Comparison of ENCODE assay signal across 9 cellular contexts in the genomic region with DNA sequence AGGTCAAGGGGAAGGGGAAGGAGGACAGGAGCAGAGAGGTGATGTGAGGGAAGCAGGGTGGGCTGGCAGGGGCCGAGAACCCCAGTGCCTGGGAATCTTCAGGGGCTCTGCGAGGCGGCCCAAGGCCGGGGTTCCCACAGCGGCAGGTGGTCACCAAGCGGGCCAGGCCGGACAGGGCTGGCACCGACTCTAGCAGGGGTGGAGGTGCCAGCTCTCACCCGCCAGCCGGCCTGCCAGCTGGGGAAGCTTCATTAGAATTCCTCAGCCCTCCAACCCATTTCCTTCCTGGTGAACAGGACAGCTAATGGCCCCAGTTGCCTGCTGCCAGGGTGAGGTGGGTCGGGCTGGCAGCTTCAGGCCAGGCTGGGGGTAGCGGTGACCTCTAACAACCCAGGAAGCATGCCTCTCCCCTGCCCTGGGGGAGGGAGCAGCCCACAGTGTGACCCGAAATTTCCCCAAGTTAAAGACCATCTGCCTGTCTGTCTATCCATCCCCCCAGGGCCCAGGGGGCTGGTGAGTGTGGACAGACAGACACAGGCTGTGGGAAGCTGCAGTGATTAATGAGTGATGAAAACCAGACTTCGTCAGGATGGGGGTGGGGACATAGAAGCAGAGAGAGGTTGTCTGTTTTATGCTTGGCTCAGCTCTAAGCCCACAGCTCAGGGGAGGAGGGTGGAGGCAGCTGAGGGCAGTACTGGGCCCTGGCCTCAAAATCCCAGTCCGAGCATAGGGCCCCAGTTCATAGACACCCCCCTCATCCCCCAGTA.
A peak's percentile ranks its signal among the peaks of the same experiment; 100 is the strongest.
DNase-seq lines count a peak whose midpoint lies in the region; TF ChIP-seq lines count a peak whose summit lies in the region.
"Had no signal": no experiment of that assay in that cellular context is flagged by ENCODE, and none has a peak within 500 bp of the region (broad histone marks: within the 10 kb centered on the region; RNA-seq: fewer than 3 reads in every experiment).

No MANE protein-coding gene starts in this region.

- H3K9me3 Mint-ChIP-seq in CD4-positive, alpha-beta memory T cell, result peaks cover 0 to 1% (median 0%) of the 10 kb centered on the region in 8 donors

- TF ChIP-seq CTCF in colonic mucosa (IDR thresholded peaks at IDR 0.05) (no peak), liver (IDR thresholded peaks at IDR 0.05; ENCODE audit: low read depth, low read length, missing input control) (no peak)

- no peak for TF ChIP-seq RAD21 in liver (IDR thresholded peaks at IDR 0.05)

- 87% methylated on average over 15 of the region's 15 CpGs for WGBS in liver

- H3K4me1 ChIP-seq in colonic mucosa, result no peaks in the 10 kb centered on the region
- H3K4me1 ChIP-seq in liver (ENCODE audit: control insufficient read depth in 4 of 4, insufficient read depth in 4 of 4, low read length in 3 of 4), result peaks cover 0 to 21% (median 6%) of the 10 kb centered on the region in 4 donors
- peaks cover 29 to 72% (median 67%) of the 10 kb centered on the region in 5 donors for H3K4me1 ChIP-seq in subcutaneous abdominal adipose tissue (ENCODE audit: control insufficient read depth in 5 of 5, insufficient read depth in 5 of 5, low read length in 5 of 5)
- no peaks in the 10 kb centered on the region for H3K4me1 ChIP-seq in CD4-positive, alpha-beta memory T cell (ENCODE audit: insufficient read depth, low read length)

- POLR2A ChIA-PET in CD4-positive, alpha-beta memory T cell (lab: Charles Lee; ENCODE audit: partially characterized antibody), result no interaction called here

- in situ Hi-C loops in G401 (cut with HindIII; ENCODE audit: low sequenced_read_pairs), result no loop called here

- CTCF ChIA-PET in CD4-positive, alpha-beta memory T cell (lab: Charles Lee; ENCODE audit: partially characterized antibody), result no interaction called here

- H3K36me3 Mint-ChIP-seq in CD4-positive, alpha-beta memory T cell, result no peaks in the 10 kb centered on the region

- H3K9ac ChIP-seq in colonic mucosa (ENCODE audit: low read depth in 2 of 2, low read length in 2 of 2) (peak overlapping the region in 1 of 2 donors; percentile 27), liver (ENCODE audit: low read depth in 1 of 2, low read length in 2 of 2) (no peak overlapping the region), subcutaneous abdominal adipose tissue (ENCODE audit: low read length in 5 of 5) (no peak overlapping the region)

- H3K27me3 ChIP-seq in MG63, result no peaks in the 10 kb centered on the region
- no peaks in the 10 kb centered on the region for H3K27me3 ChIP-seq in colonic mucosa
- H3K27me3 ChIP-seq in liver (ENCODE audit: control insufficient read depth in 4 of 4, insufficient read depth in 4 of 4, low read length in 3 of 4), result no peaks in the 10 kb centered on the region
- H3K27me3 ChIP-seq in subcutaneous abdominal adipose tissue (ENCODE audit: control insufficient read depth in 5 of 5, insufficient read depth in 4 of 5, low read length in 5 of 5), result no peaks in the 10 kb centered on the region
- no peaks in the 10 kb centered on the region for H3K27me3 ChIP-seq in CD4-positive, alpha-beta memory T cell (ENCODE audit: insufficient read depth, low read length)

- no peaks in the 10 kb centered on the region for H3K27me3 Mint-ChIP-seq in CD4-positive, alpha-beta memory T cell

- intact Hi-C loops in colonic mucosa (cut with DNase I), result no loop called here
- intact Hi-C loops in CD4-positive, alpha-beta memory T cell (cut with micrococcal nuclease), result no loop called here

- no peak overlapping the region for H3K4me3 ChIP-seq in MG63
- H3K4me3 ChIP-seq in colonic mucosa, result no peak overlapping the region
- no peak overlapping the region for H3K4me3 ChIP-seq in liver (ENCODE audit: low read depth in 1 of 3, low read length in 3 of 3)
- no peak overlapping the region for H3K4me3 ChIP-seq in subcutaneous abdominal adipose tissue (ENCODE audit: low read depth in 1 of 5, low read length in 5 of 5)
- H3K4me3 ChIP-seq in CD4-positive, alpha-beta memory T cell (ENCODE audit: low read length in 2 of 2), result no peak overlapping the region

- H3K4me3 Mint-ChIP-seq in CD4-positive, alpha-beta memory T cell, result no peak overlapping the region

- H3K27ac Mint-ChIP-seq in CD4-positive, alpha-beta memory T cell, result peak overlapping the region in 3 of 7 donors; percentile 18 to 63 (median 38)

- H3K36me3 ChIP-seq in MG63, result no peaks in the 10 kb centered on the region
- no peaks in the 10 kb centered on the region for H3K36me3 ChIP-seq in colonic mucosa
- no peaks in the 10 kb centered on the region for H3K36me3 ChIP-seq in liver (ENCODE audit: control insufficient read depth in 4 of 4, insufficient read depth in 3 of 4, low read depth in 1 of 4, low read length in 3 of 4)
- no peaks in the 10 kb centered on the region for H3K36me3 ChIP-seq in subcutaneous abdominal adipose tissue (ENCODE audit: control insufficient read depth in 5 of 5, insufficient read depth in 5 of 5, low read length in 5 of 5)
- H3K36me3 ChIP-seq in CD4-positive, alpha-beta memory T cell (ENCODE audit: insufficient read depth, low read length), result no peaks in the 10 kb centered on the region

- DNase-seq in MG63 (peak; percentile 93), colonic mucosa (no peak), NCI-H1105 treated with DMSO at 0.1 percent for 48 hours (lab: John Stamatoyannopoulos, UW) (no peak), G401 (ENCODE audit: low spot score) (no peak)
- DNase-seq in CD4-positive, alpha-beta memory T cell, result no peak
- DNase-seq in stimulated activated naive CD4-positive, alpha-beta T cell (lab: John Stamatoyannopoulos, UW), result no peak
- DNase-seq: stimulated activated CD4-positive, alpha-beta T cell treated with anti-CD3 and anti-CD28 coated beads, Interleukin-4, amount 100 ng/mL, for 4 hours had no signal

- H3K9me3 ChIP-seq in MG63 (no peaks in the 10 kb centered on the region), colonic mucosa (no peaks in the 10 kb centered on the region), liver (ENCODE audit: control insufficient read depth in 4 of 4, low read length in 3 of 4) (no peaks in the 10 kb centered on the region), subcutaneous abdominal adipose tissue (ENCODE audit: control insufficient read depth in 5 of 5, low read length in 5 of 5) (no peaks in the 10 kb centered on the region)
- H3K9me3 ChIP-seq in CD4-positive, alpha-beta memory T cell (ENCODE audit: control insufficient read depth in 1 of 2, low read length in 2 of 2), result no peaks in the 10 kb centered on the region

- H3K4me1 Mint-ChIP-seq in CD4-positive, alpha-beta memory T cell, result peaks cover 0 to 10% (median 2%) of the 10 kb centered on the region in 4 donors

- H3K27ac ChIP-seq in colonic mucosa (peak overlapping the region; percentile 73), liver (ENCODE audit: low read depth in 1 of 2, low read length in 2 of 2) (peak overlapping the region; percentile 50 to 67), subcutaneous abdominal adipose tissue (ENCODE audit: low read depth, low read length) (peak overlapping the region; percentile 90)
- H3K27ac ChIP-seq in CD4-positive, alpha-beta memory T cell (ENCODE audit: low read depth, low read length), result no peak overlapping the region

TF ChIP-seq in liver, 16 proteins besides CTCF, POLR2A, EP300 and RAD21 (continues in another document):
- TF ChIP-seq, protein P1, sequence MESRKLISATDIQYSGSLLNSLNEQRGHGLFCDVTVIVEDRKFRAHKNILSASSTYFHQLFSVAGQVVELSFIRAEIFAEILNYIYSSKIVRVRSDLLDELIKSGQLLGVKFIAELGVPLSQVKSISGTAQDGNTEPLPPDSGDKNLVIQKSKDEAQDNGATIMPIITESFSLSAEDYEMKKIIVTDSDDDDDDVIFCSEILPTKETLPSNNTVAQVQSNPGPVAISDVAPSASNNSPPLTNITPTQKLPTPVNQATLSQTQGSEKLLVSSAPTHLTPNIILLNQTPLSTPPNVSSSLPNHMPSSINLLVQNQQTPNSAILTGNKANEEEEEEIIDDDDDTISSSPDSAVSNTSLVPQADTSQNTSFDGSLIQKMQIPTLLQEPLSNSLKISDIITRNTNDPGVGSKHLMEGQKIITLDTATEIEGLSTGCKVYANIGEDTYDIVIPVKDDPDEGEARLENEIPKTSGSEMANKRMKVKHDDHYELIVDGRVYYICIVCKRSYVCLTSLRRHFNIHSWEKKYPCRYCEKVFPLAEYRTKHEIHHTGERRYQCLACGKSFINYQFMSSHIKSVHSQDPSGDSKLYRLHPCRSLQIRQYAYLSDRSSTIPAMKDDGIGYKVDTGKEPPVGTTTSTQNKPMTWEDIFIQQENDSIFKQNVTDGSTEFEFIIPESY (IDR thresholded peaks at IDR 0.05), result no peak
- no peak for TF ChIP-seq FOXA1 (IDR thresholded peaks at IDR 0.05)
- no peak for TF ChIP-seq TAF1 (conservative IDR thresholded peaks at IDR 0.05)
- TF ChIP-seq JUND (IDR thresholded peaks at IDR 0.05), result no peak
- no peak for TF ChIP-seq RXRA (IDR thresholded peaks at IDR 0.05)
- no peak for TF ChIP-seq HNF4A (conservative IDR thresholded peaks at IDR 0.05)
- TF ChIP-seq EGR1 (IDR thresholded peaks at IDR 0.05; ENCODE audit: low read depth in 2 of 2), result no peak
- no peak for TF ChIP-seq HNF4G (IDR thresholded peaks at IDR 0.05)
- TF ChIP-seq, protein P2, sequence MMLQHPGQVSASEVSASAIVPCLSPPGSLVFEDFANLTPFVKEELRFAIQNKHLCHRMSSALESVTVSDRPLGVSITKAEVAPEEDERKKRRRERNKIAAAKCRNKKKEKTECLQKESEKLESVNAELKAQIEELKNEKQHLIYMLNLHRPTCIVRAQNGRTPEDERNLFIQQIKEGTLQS (IDR thresholded peaks at IDR 0.05), result no peak
- peak; percentile 17 for TF ChIP-seq SP1 (IDR thresholded peaks at IDR 0.05)
- TF ChIP-seq, protein P3, sequence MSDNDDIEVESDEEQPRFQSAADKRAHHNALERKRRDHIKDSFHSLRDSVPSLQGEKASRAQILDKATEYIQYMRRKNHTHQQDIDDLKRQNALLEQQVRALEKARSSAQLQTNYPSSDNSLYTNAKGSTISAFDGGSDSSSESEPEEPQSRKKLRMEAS (IDR thresholded peaks at IDR 0.05), result no peak
- TF ChIP-seq NR2F2 (IDR thresholded peaks at IDR 0.05), result peak; percentile 50
